In genomic region chr13:91362908-91363307, GRCh38 we compare ENCODE assay signal across 22 cellular contexts. TPM values are rescaled to one million over a fixed set of nuclear protein-coding genes. Genes with fewer than 3 reads are reported as not detected.
"Had no signal": no experiment of that assay in that cellular context is flagged by ENCODE, and none has a peak within 500 bp of the region (broad histone marks: within the 10 kb centered on the region; RNA-seq: fewer than 3 reads in every experiment).

No MANE protein-coding gene starts in this region.

- ATAC-seq: activated CD8-positive, alpha-beta memory T cell treated with anti-CD3 and anti-CD28 coated beads, Interleukin-2, amount 10 ng/mL, durations not matched to agents 7 days and 5 days; activated CD8-positive, alpha-beta T cell treated with anti-CD3 and anti-CD28 coated beads, Interleukin-2, amount 10 ng/mL, durations not matched to agents 7 days and 5 days; activated naive CD4-positive, alpha-beta T cell treated with anti-CD3 and anti-CD28 coated beads, Interleukin-2, amount 50 U/mL, for 72 hours; activated T-cell treated with anti-CD3 and anti-CD28 coated beads, Interleukin-2, amount 50 U/mL, for 72 hours; gastrocnemius medialis; left cardiac atrium; natural killer cell treated with Interleukin-12 subunit alpha and Interleukin-12 subunit beta and Interleukin-15 and Interleukin-18, amount 100 ng/mL, for 72 hours; sciatic nerve; SK-N-SH treated with all-trans-retinoic acid at 6 μM for 48 hours; stimulated activated naive CD8-positive, alpha-beta T cell treated with anti-CD3 and anti-CD28 coated beads, Interleukin-15, Interleukin-2, amounts not matched to agents 100 U/mL and 50 U/mL, for 24 hours had no signal

- DNase-seq: activated CD4-positive, alpha-beta T cell treated with anti-CD3 and anti-CD28 coated beads for 1 hour; activated CD4-positive, alpha-beta T cell treated with anti-CD3 and anti-CD28 coated beads, Interleukin-2, amount 10 ng/mL, durations not matched to agents 7 days and 5 days; activated CD8-positive, alpha-beta memory T cell treated with anti-CD3 and anti-CD28 coated beads, Interleukin-2, amount 10 ng/mL, durations not matched to agents 7 days and 5 days; activated CD8-positive, alpha-beta T cell treated with anti-CD3 and anti-CD28 coated beads, Interleukin-2, amount 10 ng/mL, durations not matched to agents 7 days and 5 days; activated naive CD4-positive, alpha-beta T cell; activated T-cell treated with anti-CD3 and anti-CD28 coated beads, Interleukin-2, amount 50 U/mL, for 72 hours; brain microvascular endothelial cell; caudate nucleus; gastrocnemius medialis; left cardiac atrium; ovary; stimulated activated CD4-positive, alpha-beta T cell treated with anti-CD3 and anti-CD28 coated beads, Interleukin-12 subunit alpha, Interleukin-12 subunit beta, amount 100 ng/mL, for 4 hours; stimulated activated CD4-positive, alpha-beta T cell treated with anti-CD3 and anti-CD28 coated beads, Interleukin-4, amount 100 ng/mL, for 1 hour; stimulated activated naive CD8-positive, alpha-beta T cell treated with anti-CD3 and anti-CD28 coated beads, Interleukin-15, Interleukin-2, amounts not matched to agents 100 U/mL and 50 U/mL, for 24 hours; T-helper 2 cell; testis; transverse colon had no signal

- H3K9me3 Mint-ChIP-seq: activated CD4-positive, alpha-beta T cell treated with anti-CD3 and anti-CD28 coated beads, Interleukin-2, amount 10 ng/mL, durations not matched to agents 7 days and 5 days; activated T-cell treated with anti-CD3 and anti-CD28 coated beads, Interleukin-2, amount 50 U/mL, for 72 hours; natural killer cell treated with Interleukin-12 subunit alpha and Interleukin-12 subunit beta and Interleukin-15 and Interleukin-18, amount 100 ng/mL, for 72 hours had no signal

- H3K4me3 Mint-ChIP-seq: activated CD4-positive, alpha-beta T cell treated with anti-CD3 and anti-CD28 coated beads, Interleukin-2, amount 10 ng/mL, durations not matched to agents 7 days and 5 days; activated CD8-positive, alpha-beta memory T cell treated with anti-CD3 and anti-CD28 coated beads, Interleukin-2, amount 10 ng/mL, durations not matched to agents 7 days and 5 days; activated CD8-positive, alpha-beta T cell treated with anti-CD3 and anti-CD28 coated beads, Interleukin-2, amount 10 ng/mL, durations not matched to agents 7 days and 5 days; activated T-cell treated with anti-CD3 and anti-CD28 coated beads, Interleukin-2, amount 50 U/mL, for 72 hours; natural killer cell treated with Interleukin-12 subunit alpha and Interleukin-12 subunit beta and Interleukin-15 and Interleukin-18, amount 100 ng/mL, for 72 hours had no signal

- H3K27ac Mint-ChIP-seq: activated CD4-positive, alpha-beta T cell treated with anti-CD3 and anti-CD28 coated beads, Interleukin-2, amount 10 ng/mL, durations not matched to agents 7 days and 5 days; activated CD8-positive, alpha-beta memory T cell treated with anti-CD3 and anti-CD28 coated beads, Interleukin-2, amount 10 ng/mL, durations not matched to agents 7 days and 5 days; activated CD8-positive, alpha-beta T cell treated with anti-CD3 and anti-CD28 coated beads, Interleukin-2, amount 10 ng/mL, durations not matched to agents 7 days and 5 days; activated naive CD4-positive, alpha-beta T cell treated with anti-CD3 and anti-CD28 coated beads, Interleukin-2, amount 50 U/mL, for 72 hours; activated T-cell treated with anti-CD3 and anti-CD28 coated beads, Interleukin-2, amount 50 U/mL, for 72 hours; natural killer cell treated with Interleukin-12 subunit alpha and Interleukin-12 subunit beta and Interleukin-15 and Interleukin-18, amount 100 ng/mL, for 72 hours; progenitor cell of endocrine pancreas had no signal

- H3K27me3 Mint-ChIP-seq: activated CD4-positive, alpha-beta T cell treated with anti-CD3 and anti-CD28 coated beads, Interleukin-2, amount 10 ng/mL, durations not matched to agents 7 days and 5 days; activated CD8-positive, alpha-beta memory T cell treated with anti-CD3 and anti-CD28 coated beads, Interleukin-2, amount 10 ng/mL, durations not matched to agents 7 days and 5 days; progenitor cell of endocrine pancreas had no signal

- H3K36me3 Mint-ChIP-seq: activated naive CD4-positive, alpha-beta T cell treated with anti-CD3 and anti-CD28 coated beads, Interleukin-2, amount 50 U/mL, for 72 hours; natural killer cell treated with Interleukin-12 subunit alpha and Interleukin-12 subunit beta and Interleukin-15 and Interleukin-18, amount 100 ng/mL, for 72 hours had no signal

RNA-seq across cellular contexts. Expression of gene GPC5, which starts 35.5 kb away (rescaled TPM):
- total RNA-seq: activated CD8-positive, alpha-beta memory T cell treated with anti-CD3 and anti-CD28 coated beads, Interleukin-2, amount 10 ng/mL, durations not matched to agents 7 days and 5 days; activated CD8-positive, alpha-beta T cell treated with anti-CD3 and anti-CD28 coated beads, Interleukin-2, amount 10 ng/mL, durations not matched to agents 7 days and 5 days; gastrocnemius medialis had no signal
